In the genomic region with DNA sequence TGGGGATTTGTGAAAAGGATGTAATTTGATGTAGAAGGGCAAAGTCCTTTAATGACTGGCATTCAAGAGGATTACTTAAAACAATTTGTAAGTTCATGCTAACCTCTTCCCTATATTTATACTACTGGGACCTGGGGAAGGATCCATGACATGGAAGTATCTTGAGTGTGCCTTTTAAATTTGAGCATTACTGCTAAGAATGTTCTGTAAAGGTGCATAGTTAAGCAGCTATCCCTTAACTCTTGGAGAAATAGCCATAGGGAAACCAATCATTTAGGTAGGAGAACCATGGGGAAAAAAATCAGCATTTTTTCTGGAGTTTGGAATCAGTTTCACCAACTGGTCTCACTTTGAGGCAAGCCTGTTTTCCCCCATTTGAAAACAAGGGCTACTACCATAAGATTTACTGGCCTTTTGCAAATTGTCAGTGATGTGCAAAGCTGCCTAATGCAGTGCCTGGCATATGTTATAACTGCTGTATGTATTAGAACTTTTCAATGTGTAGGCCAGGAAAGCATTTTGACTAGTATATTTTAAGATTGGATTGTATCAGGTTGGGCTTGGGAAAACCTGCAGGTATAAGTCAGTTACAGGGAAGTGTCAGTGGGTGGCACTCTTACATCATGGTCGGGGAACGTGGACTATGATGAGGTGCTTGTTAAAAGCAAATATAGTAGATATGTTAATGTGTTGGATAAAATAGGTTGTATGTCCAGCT, we compare ENCODE assay signal across 8 cellular contexts.
DNase-seq lines count a peak whose midpoint lies in the region; ATAC-seq, FAIRE-seq and TF ChIP-seq lines count a peak whose summit lies in the region.

No MANE protein-coding gene starts in this region.

- no peaks in the 10 kb centered on the region for H3K9me3 Mint-ChIP-seq in naive thymus-derived CD8-positive, alpha-beta T cell

- peak overlapping the region; percentile 92 for H3K4me2 ChIP-seq in BLaER1

- H3K27me3 ChIP-seq in BLaER1: no peaks in the 10 kb centered on the region

- H3K27ac ChIP-seq in BLaER1: peak overlapping the region; percentile 97

- no peaks in the 10 kb centered on the region for H3K27me3 Mint-ChIP-seq in naive thymus-derived CD8-positive, alpha-beta T cell

- ATAC-seq in HG03066 (IDR thresholded peaks at IDR 0.05; ENCODE audit: low read depth, unreplicated experiment): peak; percentile 11
- ATAC-seq in naive thymus-derived CD8-positive, alpha-beta T cell: no peak

- peaks cover 44% of the 10 kb centered on the region for H4K20me1 ChIP-seq in BLaER1

- no peaks in the 10 kb centered on the region for H3K9me3 ChIP-seq in BLaER1

- POLR2A ChIA-PET in naive thymus-derived CD8-positive, alpha-beta T cell (lab: Charles Lee): no interaction called here

- H3K9ac ChIP-seq in BLaER1: peak overlapping the region; percentile 98

- TF ChIP-seq POLR2A in erythroblast (IDR thresholded peaks at IDR 0.05; ENCODE audit: low read length): peak; percentile 64

- H3K4me1 ChIP-seq in BLaER1: peaks cover 38% of the 10 kb centered on the region

- peak overlapping the region in 9 of 10 donors; percentile 50 to 98 (median 92) for H3K4me3 Mint-ChIP-seq in naive thymus-derived CD8-positive, alpha-beta T cell

- FAIRE-seq in GM18507 (lab: Jason Lieb, UNC): peak; percentile 77

- DNase-seq in GM18507 (ENCODE audit: extremely low spot score, insufficient read length, low read depth): no peak
- peak; percentile 37 for DNase-seq in NCI-H2107 treated with DMSO at 0.1 percent for 48 hours (lab: John Stamatoyannopoulos, UW; ENCODE audit: unreplicated experiment)
- DNase-seq in activated CD4-positive, alpha-beta T cell treated with anti-CD3 and anti-CD28 coated beads for 48 hours: peak; percentile 42
- DNase-seq in erythroblast (lab: John Stamatoyannopoulos, UW): peak; percentile 64 to 76
- DNase-seq in naive thymus-derived CD8-positive, alpha-beta T cell: peak in 9 of 10 donors; percentile 14 to 66 (median 34)
- no peak for DNase-seq in NCI-H128 (lab: John Stamatoyannopoulos, UW; ENCODE audit: unreplicated experiment)

- peaks cover 29 to 63% (median 58%) of the 10 kb centered on the region in 4 donors for H3K4me1 Mint-ChIP-seq in naive thymus-derived CD8-positive, alpha-beta T cell

- H3K36me3 ChIP-seq in BLaER1: peaks cover 38% of the 10 kb centered on the region

- H3K36me3 Mint-ChIP-seq in naive thymus-derived CD8-positive, alpha-beta T cell: peaks cover 0 to 35% (median 4%) of the 10 kb centered on the region in 3 donors

- H3K4me3 ChIP-seq in BLaER1: peak overlapping the region; percentile 86

- H3K27ac Mint-ChIP-seq in naive thymus-derived CD8-positive, alpha-beta T cell: peak overlapping the region; percentile 38 to 98 (median 76)

Comparison
In these comparisons a context has a peak if more than half of its experiments do, and no peak if none do; other contexts are left out.
1. DNase-seq: peak in NCI-H2107 treated with DMSO at 0.1 percent for 48 hours (single experiment), activated CD4-positive, alpha-beta T cell treated with anti-CD3 and anti-CD28 coated beads for 48 hours (single experiment), erythroblast (2 of 2) and naive thymus-derived CD8-positive, alpha-beta T cell (9 of 10); none in GM18507 (single experiment) and NCI-H128 (single experiment).